Comparison of ENCODE assay signal across 1 cellular context in the genomic region with DNA sequence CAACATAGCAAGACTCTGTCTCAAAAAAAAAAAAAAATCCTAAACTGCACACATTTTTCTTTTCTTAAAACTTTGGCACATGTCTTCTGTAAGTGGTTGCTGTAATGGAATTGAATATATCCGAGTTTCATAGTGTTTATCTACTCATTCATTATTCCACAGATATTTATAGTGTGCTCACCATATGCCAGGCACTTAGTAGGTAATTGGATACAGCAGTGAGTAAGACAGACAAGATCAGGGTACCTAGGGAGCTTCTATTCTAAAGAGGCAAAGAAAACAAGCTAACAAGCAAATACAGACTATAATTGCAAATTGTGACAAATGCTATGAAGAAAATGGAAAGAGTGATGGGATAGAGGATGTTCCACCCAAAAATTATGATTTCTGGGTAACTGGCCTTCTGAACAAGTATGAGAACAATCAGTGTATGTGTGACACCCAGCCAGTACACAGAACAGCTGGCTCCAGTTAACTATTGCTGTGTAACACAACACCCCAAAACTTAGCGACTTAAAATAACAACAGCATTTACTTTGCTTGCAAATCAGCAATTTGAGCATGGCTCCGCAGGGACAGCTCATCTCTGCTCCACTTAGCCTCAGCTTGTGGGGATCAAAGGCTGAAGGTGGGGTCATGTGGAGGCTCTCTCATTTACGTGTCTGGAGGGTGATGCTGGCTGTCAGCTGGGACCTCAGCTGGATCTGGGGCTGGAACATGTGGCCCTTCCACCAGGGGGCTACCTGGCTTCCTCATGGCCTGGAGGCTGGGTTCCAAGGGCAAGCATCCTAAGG.
TF ChIP-seq lines count a peak whose summit lies in the region.

No MANE protein-coding gene starts in this region.

TF ChIP-seq in H1, 55 proteins besides CTCF, POLR2A, EP300 and RAD21:
- TF ChIP-seq, protein P1, sequence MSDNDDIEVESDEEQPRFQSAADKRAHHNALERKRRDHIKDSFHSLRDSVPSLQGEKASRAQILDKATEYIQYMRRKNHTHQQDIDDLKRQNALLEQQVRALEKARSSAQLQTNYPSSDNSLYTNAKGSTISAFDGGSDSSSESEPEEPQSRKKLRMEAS (IDR thresholded peaks at IDR 0.05): peak; percentile 83
- no peak for TF ChIP-seq CEBPB (IDR thresholded peaks at IDR 0.05; ENCODE audit: low read depth, low read length)
- no peak for TF ChIP-seq ZNF274 (IDR thresholded peaks at IDR 0.05; ENCODE audit: borderline replicate concordance, extremely low read depth, low read length)
- TF ChIP-seq SIN3A (conservative IDR thresholded peaks at IDR 0.05 in 1 of 2, IDR thresholded peaks at IDR 0.05 in 1 of 2; ENCODE audit: low read depth in 1 of 2, low read length in 2 of 2): peak; percentile 69 to 75; a peak in 2 of 4 replicates
- peak; percentile 17; the same call in 1 of the 2 replicates for TF ChIP-seq CREB1 (IDR thresholded peaks at IDR 0.05)
- TF ChIP-seq, protein P2, sequence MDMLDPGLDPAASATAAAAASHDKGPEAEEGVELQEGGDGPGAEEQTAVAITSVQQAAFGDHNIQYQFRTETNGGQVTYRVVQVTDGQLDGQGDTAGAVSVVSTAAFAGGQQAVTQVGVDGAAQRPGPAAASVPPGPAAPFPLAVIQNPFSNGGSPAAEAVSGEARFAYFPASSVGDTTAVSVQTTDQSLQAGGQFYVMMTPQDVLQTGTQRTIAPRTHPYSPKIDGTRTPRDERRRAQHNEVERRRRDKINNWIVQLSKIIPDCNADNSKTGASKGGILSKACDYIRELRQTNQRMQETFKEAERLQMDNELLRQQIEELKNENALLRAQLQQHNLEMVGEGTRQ (IDR thresholded peaks at IDR 0.05; ENCODE audit: low read length): 0 out of 2 replicates have a peak, but pooled peaks have one; percentile 22
